8 cellular contexts compared by ENCODE assay signal in genomic region chr3:49718419-49719213, GRCh38. TPM values are rescaled to one million over a fixed set of nuclear protein-coding genes. Genes with fewer than 3 reads are reported as not detected.
A peak's percentile ranks its signal among the peaks of the same experiment; 100 is the strongest.
DNase-seq lines count a peak whose midpoint lies in the region; ATAC-seq and TF ChIP-seq lines count a peak whose summit lies in the region.

No MANE protein-coding gene starts in this region.

- no peak for ATAC-seq in effector memory CD8-positive, alpha-beta T cell (replicated peaks)
- no peak for ATAC-seq in natural killer cell treated with Interleukin-12 subunit alpha and Interleukin-12 subunit beta and Interleukin-15 and Interleukin-18, amount 100 ng/mL, for 72 hours
- ATAC-seq in HG03097 (IDR thresholded peaks at IDR 0.05; ENCODE audit: low FRiP score, unreplicated experiment), result no peak

- no peak for TF ChIP-seq CTCF in C4-2B (conservative IDR thresholded peaks at IDR 0.05)

- peak overlapping the region in 1 of 2 donors; percentile 89 for H3K27ac Mint-ChIP-seq in effector memory CD8-positive, alpha-beta T cell
- H3K27ac Mint-ChIP-seq in natural killer cell treated with Interleukin-12 subunit alpha and Interleukin-12 subunit beta and Interleukin-15 and Interleukin-18, amount 100 ng/mL, for 72 hours, result peak overlapping the region; percentile 66 to 82

- H3K9me3 Mint-ChIP-seq in effector memory CD8-positive, alpha-beta T cell, result no peaks in the 10 kb centered on the region
- H3K9me3 Mint-ChIP-seq in natural killer cell treated with Interleukin-12 subunit alpha and Interleukin-12 subunit beta and Interleukin-15 and Interleukin-18, amount 100 ng/mL, for 72 hours, result no peaks in the 10 kb centered on the region

- peak; percentile 29 for DNase-seq in NCI-H146 treated with DMSO at 0.1 percent for 48 hours (lab: John Stamatoyannopoulos, UW; ENCODE audit: unreplicated experiment)
- DNase-seq in effector memory CD8-positive, alpha-beta T cell, result no peak
- no peak for DNase-seq in natural killer cell treated with Interleukin-12 subunit alpha and Interleukin-12 subunit beta and Interleukin-15 and Interleukin-18, amount 100 ng/mL, for 72 hours (ENCODE audit: low spot score)
- no peak for DNase-seq in OCI-M1 (lab: John Stamatoyannopoulos, UW)
- no peak for DNase-seq in AG08396 (ENCODE audit: low spot score)
- no peak for DNase-seq in NCI-H345 (lab: John Stamatoyannopoulos, UW)

- no peaks in the 10 kb centered on the region for H3K27me3 Mint-ChIP-seq in effector memory CD8-positive, alpha-beta T cell
- H3K27me3 Mint-ChIP-seq in natural killer cell treated with Interleukin-12 subunit alpha and Interleukin-12 subunit beta and Interleukin-15 and Interleukin-18, amount 100 ng/mL, for 72 hours, result no peaks in the 10 kb centered on the region

- peak overlapping the region; percentile 87 to 95 for H3K4me3 Mint-ChIP-seq in effector memory CD8-positive, alpha-beta T cell
- H3K4me3 Mint-ChIP-seq in natural killer cell treated with Interleukin-12 subunit alpha and Interleukin-12 subunit beta and Interleukin-15 and Interleukin-18, amount 100 ng/mL, for 72 hours, result peak overlapping the region; percentile 84

- peaks cover 24 to 37% of the 10 kb centered on the region in 2 donors for H3K4me1 Mint-ChIP-seq in effector memory CD8-positive, alpha-beta T cell (ENCODE audit: low read depth in 2 of 2)
- peaks cover 24 to 40% of the 10 kb centered on the region in 2 donors for H3K4me1 Mint-ChIP-seq in natural killer cell treated with Interleukin-12 subunit alpha and Interleukin-12 subunit beta and Interleukin-15 and Interleukin-18, amount 100 ng/mL, for 72 hours (ENCODE audit: low read depth in 2 of 2)

- peaks cover 48% of the 10 kb centered on the region for H3K36me3 Mint-ChIP-seq in effector memory CD8-positive, alpha-beta T cell (ENCODE audit: insufficient read depth)
- H3K36me3 Mint-ChIP-seq in natural killer cell treated with Interleukin-12 subunit alpha and Interleukin-12 subunit beta and Interleukin-15 and Interleukin-18, amount 100 ng/mL, for 72 hours, result no peaks in the 10 kb centered on the region

- peak overlapping the region; percentile 42 for H3K27ac ChIP-seq in C4-2B

RNA-seq across cellular contexts. Expression of gene AMIGO3, which starts 0.9 kb away (rescaled TPM):
- 1 to 10 TPM; 1.0 to 2.0 TPM for total RNA-seq in natural killer cell treated with Interleukin-12 subunit alpha and Interleukin-12 subunit beta and Interleukin-15 and Interleukin-18, amount 100 ng/mL, for 72 hours

RNA-seq across cellular contexts. Expression of gene GMPPB, which starts 5.1 kb away (rescaled TPM):
- total RNA-seq in natural killer cell treated with Interleukin-12 subunit alpha and Interleukin-12 subunit beta and Interleukin-15 and Interleukin-18, amount 100 ng/mL, for 72 hours, result 100 to 1,000 TPM in 1 of 2 donors, 10 to 100 TPM in 1; 83.5 to 110 TPM

RNA-seq across cellular contexts. Expression of gene RNF123, which starts 29.3 kb away (rescaled TPM):
- total RNA-seq in natural killer cell treated with Interleukin-12 subunit alpha and Interleukin-12 subunit beta and Interleukin-15 and Interleukin-18, amount 100 ng/mL, for 72 hours, result 10 to 100 TPM; 45.6 to 67.9 TPM

RNA-seq across cellular contexts. Expression of gene MST1, which starts 29.3 kb away (rescaled TPM):
- 1 to 10 TPM; 4.2 to 6.8 TPM for total RNA-seq in natural killer cell treated with Interleukin-12 subunit alpha and Interleukin-12 subunit beta and Interleukin-15 and Interleukin-18, amount 100 ng/mL, for 72 hours

RNA-seq across cellular contexts. Expression of gene APEH, which starts 44.5 kb away (rescaled TPM):
- 100 to 1,000 TPM; 134 to 235 TPM for total RNA-seq in natural killer cell treated with Interleukin-12 subunit alpha and Interleukin-12 subunit beta and Interleukin-15 and Interleukin-18, amount 100 ng/mL, for 72 hours
